In genomic region chr1:3013371-3014038, GRCh38 we compare ENCODE assay signal across 18 cellular contexts. TPM values are rescaled to one million over a fixed set of nuclear protein-coding genes. Genes with fewer than 3 reads are reported as not detected.
"Had no signal": no experiment of that assay in that cellular context is flagged by ENCODE, and none has a peak within 500 bp of the region (broad histone marks: within the 10 kb centered on the region; RNA-seq: fewer than 3 reads in every experiment).

No MANE protein-coding gene starts in this region.

- H3K27ac ChIP-seq: epithelial cell of prostate, right lobe of liver, VCaP had no signal

- H3K27ac Mint-ChIP-seq: activated CD4-positive, alpha-beta memory T cell treated with anti-CD3 and anti-CD28 coated beads, Interleukin-2, amount 10 ng/mL, durations not matched to agents 7 days and 5 days; nephron had no signal

- H3K36me3 ChIP-seq: right lobe of liver, thoracic aorta had no signal

- H3K4me1 Mint-ChIP-seq: activated CD4-positive, alpha-beta memory T cell treated with anti-CD3 and anti-CD28 coated beads, Interleukin-2, amount 10 ng/mL, durations not matched to agents 7 days and 5 days had no signal

- DNase-seq: activated CD4-positive, alpha-beta memory T cell treated with anti-CD3 and anti-CD28 coated beads, Interleukin-2, amount 10 ng/mL, durations not matched to agents 7 days and 5 days; anterior cingulate cortex; foreskin melanocyte; mammary epithelial cell; stimulated activated CD4-positive, alpha-beta T cell treated with anti-CD3 and anti-CD28 coated beads, Interleukin-1b, Interleukin-23, amount 100 ng/mL, for 48 hours had no signal

- H3K4me1 ChIP-seq: right lobe of liver had no signal

- H3K4me3 ChIP-seq: right lobe of liver had no signal

- H3K4me3 Mint-ChIP-seq: activated CD4-positive, alpha-beta memory T cell treated with anti-CD3 and anti-CD28 coated beads, Interleukin-2, amount 10 ng/mL, durations not matched to agents 7 days and 5 days; activated T-cell treated with anti-CD3 and anti-CD28 coated beads, Interleukin-2, amount 50 U/mL, for 4 hours had no signal

- H3K27me3 Mint-ChIP-seq: activated CD4-positive, alpha-beta memory T cell treated with anti-CD3 and anti-CD28 coated beads, Interleukin-2, amount 10 ng/mL, durations not matched to agents 7 days and 5 days had no signal

- ATAC-seq: activated T-cell treated with anti-CD3 and anti-CD28 coated beads, Interleukin-2, amount 50 U/mL, for 4 hours had no signal

- H3K9me3 ChIP-seq: right lobe of liver, thoracic aorta had no signal

RNA-seq across cellular contexts. Expression of gene ACTRT2, which starts 7.8 kb away (rescaled TPM):
- total RNA-seq: activated CD4-positive, alpha-beta memory T cell treated with anti-CD3 and anti-CD28 coated beads, Interleukin-2, amount 10 ng/mL, durations not matched to agents 7 days and 5 days; activated T-cell treated with anti-CD3 and anti-CD28 coated beads, Interleukin-2, amount 50 U/mL, for 4 hours; cerebellum; dermis microvascular lymphatic vessel endothelial cell; fibroblast of lung; mammary epithelial cell; omental fat pad; pulmonary artery endothelial cell; right lobe of liver; T-helper 1 cell treated with Interleukin-12 subunit alpha and Interleukin-12 subunit beta and Interleukin-4 antibody, amounts not matched to agents 30 ng/mL and 1 ng/mL, for 36 hours; thoracic aorta; urinary bladder had no signal
- polyA plus RNA-seq: fibroblast of lung, mammary epithelial cell, urinary bladder had no signal

RNA-seq across cellular contexts. Expression of gene PRDM16, which starts 55.5 kb away (rescaled TPM):
- total RNA-seq: dermis microvascular lymphatic vessel endothelial cell, mammary epithelial cell had no signal
